ENCODE assay signal across 20 cellular contexts in genomic region chr16:9275386-9275785, GRCh38.
"Had no signal": no experiment of that assay in that cellular context is flagged by ENCODE, and none has a peak within 500 bp of the region (broad histone marks: within the 10 kb centered on the region; RNA-seq: fewer than 3 reads in every experiment).

No MANE protein-coding gene starts in this region.

- DNase-seq: activated CD8-positive, alpha-beta T cell treated with anti-CD3 and anti-CD28 coated beads, Interleukin-2, amount 10 ng/mL, durations not matched to agents 7 days and 5 days; activated gamma-delta T cell treated with Interleukin-2 at 50 U/mL for 16 hours; anterior cingulate cortex; body of pancreas; caudate nucleus; dermis blood vessel endothelial cell; effector CD8-positive, alpha-beta T cell; esophagus squamous epithelium; hypothalamus; lower lobe of right lung; naive thymus-derived CD8-positive, alpha-beta T cell; retina; sigmoid colon; stimulated activated CD4-positive, alpha-beta T cell treated with anti-CD3 and anti-CD28 coated beads, Interleukin-4, amount 100 ng/mL, for 4 hours; stimulated activated naive CD8-positive, alpha-beta T cell treated with anti-CD3 and anti-CD28 coated beads, Interleukin-15, Interleukin-2, amounts not matched to agents 100 U/mL and 50 U/mL, for 24 hours; T1000 had no signal

- ATAC-seq: activated CD8-positive, alpha-beta T cell treated with anti-CD3 and anti-CD28 coated beads, Interleukin-2, amount 10 ng/mL, durations not matched to agents 7 days and 5 days; body of pancreas; gastroesophageal sphincter; lower lobe of right lung; naive thymus-derived CD8-positive, alpha-beta T cell; stimulated activated naive CD8-positive, alpha-beta T cell treated with anti-CD3 and anti-CD28 coated beads, Interleukin-15, Interleukin-2, amounts not matched to agents 100 U/mL and 50 U/mL, for 24 hours; WTC11 had no signal

- H3K4me3 ChIP-seq: body of pancreas, esophagus squamous epithelium, gastroesophageal sphincter, lower lobe of right lung, sigmoid colon had no signal

- H3K9me3 ChIP-seq: body of pancreas, esophagus squamous epithelium, gastroesophageal sphincter, lower lobe of right lung, sigmoid colon had no signal

- H3K9me3 Mint-ChIP-seq: activated naive CD4-positive, alpha-beta T cell treated with anti-CD3 and anti-CD28 coated beads, Interleukin-2, amount 50 U/mL, for 24 hours; WTC11 had no signal

- H3K4me1 ChIP-seq: body of pancreas, esophagus squamous epithelium, gastroesophageal sphincter, lower lobe of right lung, sigmoid colon had no signal

- H3K4me3 Mint-ChIP-seq: activated CD8-positive, alpha-beta T cell treated with anti-CD3 and anti-CD28 coated beads, Interleukin-2, amount 10 ng/mL, durations not matched to agents 7 days and 5 days; activated naive CD4-positive, alpha-beta T cell treated with anti-CD3 and anti-CD28 coated beads, Interleukin-2, amount 50 U/mL, for 24 hours; naive thymus-derived CD8-positive, alpha-beta T cell; WTC11 had no signal

- H3K27ac Mint-ChIP-seq: activated CD8-positive, alpha-beta T cell treated with anti-CD3 and anti-CD28 coated beads, Interleukin-2, amount 10 ng/mL, durations not matched to agents 7 days and 5 days; activated naive CD4-positive, alpha-beta T cell treated with anti-CD3 and anti-CD28 coated beads, Interleukin-2, amount 50 U/mL, for 24 hours; naive thymus-derived CD8-positive, alpha-beta T cell; progenitor cell of endocrine pancreas; WTC11 had no signal

- H3K36me3 ChIP-seq: esophagus squamous epithelium, gastroesophageal sphincter, lower lobe of right lung, sigmoid colon had no signal

- H3K27ac ChIP-seq: body of pancreas, esophagus squamous epithelium, gastroesophageal sphincter, lower lobe of right lung, sigmoid colon had no signal

- H3K4me1 Mint-ChIP-seq: activated naive CD4-positive, alpha-beta T cell treated with anti-CD3 and anti-CD28 coated beads, Interleukin-2, amount 50 U/mL, for 24 hours had no signal

- H3K27me3 ChIP-seq: body of pancreas, esophagus squamous epithelium, sigmoid colon had no signal

- H3K36me3 Mint-ChIP-seq: activated naive CD4-positive, alpha-beta T cell treated with anti-CD3 and anti-CD28 coated beads, Interleukin-2, amount 50 U/mL, for 24 hours; naive thymus-derived CD8-positive, alpha-beta T cell; WTC11 had no signal
